In genomic region chr22:21744907-21745306, GRCh38 we compare ENCODE assay signal across 8 cellular contexts. TPM values are rescaled to one million over a fixed set of nuclear protein-coding genes. Genes with fewer than 3 reads are reported as not detected.
A peak's percentile ranks its signal among the peaks of the same experiment; 100 is the strongest.
DNase-seq lines count a peak whose midpoint lies in the region; ATAC-seq, FAIRE-seq and TF ChIP-seq lines count a peak whose summit lies in the region.
"Not testable (repeated sequence)": the region's sequence is repeated elsewhere in the genome, so short reads cannot be mapped to it uniquely, and the experiment has no call there.

No MANE protein-coding gene starts in this region.

- not testable (repeated sequence) for H3K27ac ChIP-seq in GM23248; K562 (ENCODE audit: extremely low read depth, low read depth, low read length); trophoblast cell (ENCODE audit: low read depth, low read length)
- H3K27ac ChIP-seq in caudate nucleus (ENCODE audit: low read depth, low read length) = peak overlapping the region; percentile 8

- not testable (repeated sequence) for H3K79me2 ChIP-seq in GM23248 (ENCODE audit: insufficient read depth); K562 (ENCODE audit: control insufficient read depth, insufficient read depth, low read length); trophoblast cell (ENCODE audit: control insufficient read depth, insufficient read depth, low read length, poor library complexity)

- not testable (repeated sequence) for H2AFZ ChIP-seq in GM23248; K562 (ENCODE audit: low read depth, low read length); trophoblast cell (ENCODE audit: insufficient read depth, low read length, poor library complexity)

- not testable (repeated sequence) for H3K36me3 ChIP-seq in GM23248 (ENCODE audit: low read depth); K562 (ENCODE audit: control insufficient read depth, insufficient read depth, low read length); trophoblast cell (ENCODE audit: control insufficient read depth in 1 of 2, insufficient read depth in 2 of 2, low read length in 2 of 2)

- H3F3A ChIP-seq in GM23248 (ENCODE audit: insufficient read depth) = not testable (repeated sequence)

- 74 to 75% methylated on average over 7 of the region's 7 CpGs for WGBS in GM23248 (ENCODE audit: low coverage in 1 of 2, low lambda C conversion rate in 2 of 2, missing lambda C conversion rate in 2 of 2), 2 experiments
- WGBS in K562 (ENCODE audit: insufficient coverage, low coverage, missing lambda C conversion rate) = 24% methylated on average over 7 of the region's 7 CpGs
- no CpG with 5 or more reads among the region's 7 CpGs for WGBS in trophoblast cell (ENCODE audit: extremely low coverage, insufficient coverage, insufficient read length)

- H3K4ac ChIP-seq in trophoblast cell (ENCODE audit: low read depth, low read length) = not testable (repeated sequence)

- DNase-seq in AG10803 (ENCODE audit: low read depth) (peak; percentile 29), GM23248 (peak; percentile 12), M059J (ENCODE audit: low read depth) (peak; percentile 21), NCI-H226 (peak; percentile 3), fibroblast of pulmonary artery (ENCODE audit: low read depth) (peak; percentile 30), trophoblast cell (peak; percentile 40 to 51)
- DNase-seq in K562 (ENCODE audit: extremely low read depth in 1 of 4, low spot score in 3 of 4); caudate nucleus (lab: John Stamatoyannopoulos, UW): not testable (repeated sequence)

- not testable (repeated sequence) for ATAC-seq in K562

- not testable (repeated sequence) for H4K91ac ChIP-seq in trophoblast cell (ENCODE audit: low read depth, low read length)

- CTCF ChIA-PET in K562 (lab: Yijun Ruan, JAX; ENCODE audit: low intra/inter-chr PET ratio) = interaction anchor here (1.0 kb wide), 1 partner anchor 9 kb away, joined by 3 read pairs; no protein-coding TSS in a partner anchor

- H3K18ac ChIP-seq in trophoblast cell (ENCODE audit: low read length) = not testable (repeated sequence)

- not testable (repeated sequence) for H4K20me1 ChIP-seq in GM23248 (ENCODE audit: insufficient read depth)
- peaks cover 16% of the 10 kb centered on the region for H4K20me1 ChIP-seq in K562 (replicated peaks; ENCODE audit: control insufficient read depth, insufficient read depth, low read length)

- not testable (repeated sequence) for H3K4me1 ChIP-seq in GM23248 (ENCODE audit: insufficient read depth); K562 (replicated peaks in 1 of 2; ENCODE audit: control insufficient read depth in 2 of 2, insufficient read depth in 2 of 2, low read length in 2 of 2); trophoblast cell (ENCODE audit: control insufficient read depth in 1 of 2, insufficient read depth in 2 of 2, low read length in 2 of 2)

- H3K14ac ChIP-seq in trophoblast cell (ENCODE audit: low read length) = not testable (repeated sequence)

- POLR2A ChIA-PET in K562 (lab: Yijun Ruan, JAX) = interaction anchor here (0.6 to 4.5 kb wide), 12 partner anchors 9 to 733 kb away, joined by 3 to 43 read pairs (median 6); partner anchors contain the start of genes PPM1F and YPEL1

- not testable (repeated sequence) for H3K4me3 ChIP-seq in AG10803 (ENCODE audit: low read length); GM23248; K562; fibroblast of pulmonary artery (replicated peaks; ENCODE audit: low read depth, low read length); trophoblast cell (ENCODE audit: low read depth, low read length)

- not testable (repeated sequence) for H4K12ac ChIP-seq in trophoblast cell (ENCODE audit: low read depth, low read length)

- TF ChIP-seq RAD21 in K562 (CRISPR knock-in tag; conservative IDR thresholded peaks at IDR 0.05 in 1 of 2, IDR thresholded peaks at IDR 0.05 in 1 of 2) = not testable (repeated sequence)

- not testable (repeated sequence) for H2AK5ac ChIP-seq in trophoblast cell (ENCODE audit: low read length)

- not testable (repeated sequence) for H4K8ac ChIP-seq in trophoblast cell (ENCODE audit: low read depth, low read length)

- not testable (repeated sequence) for H3K4me2 ChIP-seq in GM23248 (ENCODE audit: unreplicated experiment); K562 (ENCODE audit: insufficient read depth, low read length); trophoblast cell (ENCODE audit: low read length)

- not testable (repeated sequence) for H3K79me1 ChIP-seq in trophoblast cell (ENCODE audit: low read length)

- not testable (repeated sequence) for FAIRE-seq in K562 (lab: Jason Lieb, UNC)

- intact Hi-C loops in K562 (cut with micrococcal nuclease) = not testable (repeated sequence)

- H2BK12ac ChIP-seq in trophoblast cell (ENCODE audit: low read length) = not testable (repeated sequence)

- H2BK5ac ChIP-seq in trophoblast cell (ENCODE audit: low read depth, low read length, poor library complexity) = not testable (repeated sequence)

- not testable (repeated sequence) for H3K9me2 ChIP-seq in GM23248 (ENCODE audit: insufficient read depth)

- TF ChIP-seq CTCF in AG10803 (conservative IDR thresholded peaks at IDR 0.05; ENCODE audit: low read length); K562 (IDR thresholded peaks at IDR 0.05 in 2 of 3, conservative IDR thresholded peaks at IDR 0.05 in 1 of 3; ENCODE audit: insufficient read depth in 2 of 3, low read depth in 1 of 3, low read length in 3 of 3); fibroblast of pulmonary artery (IDR thresholded peaks at IDR 0.05; ENCODE audit: low read length, missing control alignments): not testable (repeated sequence)

- not testable (repeated sequence) for H3K9me3 ChIP-seq in GM23248 (ENCODE audit: low read depth); K562 (replicated peaks; ENCODE audit: control insufficient read depth, insufficient read depth, low read depth, low read length); trophoblast cell (ENCODE audit: insufficient read depth, low read depth, low read length)

- not testable (repeated sequence) for H3K9ac ChIP-seq in GM23248; K562 (ENCODE audit: insufficient read depth in 1 of 2, low read depth in 2 of 2, low read length in 2 of 2); trophoblast cell (ENCODE audit: low read length)

- H3K23ac ChIP-seq in trophoblast cell (ENCODE audit: low read length) = not testable (repeated sequence)

- not testable (repeated sequence) for H2BK120ac ChIP-seq in trophoblast cell (ENCODE audit: insufficient read depth, low read length, poor library complexity)

- not testable (repeated sequence) for H3K27me3 ChIP-seq in GM23248 (replicated peaks; ENCODE audit: insufficient read depth); trophoblast cell (ENCODE audit: insufficient read depth, low read length)
- peaks cover 44 to 59% of the 10 kb centered on the region in 2 experiments for H3K27me3 ChIP-seq in K562 (ENCODE audit: control insufficient read depth in 2 of 2, insufficient read depth in 2 of 2, low read length in 2 of 2)

- not testable (repeated sequence) for TF ChIP-seq EP300 in K562 (IDR thresholded peaks at IDR 0.05; ENCODE audit: low read length)

- in situ Hi-C loops in GM23248 (cut with MboI); K562 (cut with MboI): not testable (repeated sequence)

- not testable (repeated sequence) for H3K9me1 ChIP-seq in K562 (ENCODE audit: control insufficient read depth, insufficient read depth, low read length)

- BruUV-seq in K562 (replicated peaks; lab: Mats Ljungman, UMichigan) = not testable (repeated sequence)

- not testable (repeated sequence) for TF ChIP-seq POLR2A in K562 (conservative IDR thresholded peaks at IDR 0.05)

TF ChIP-seq in K562, 482 proteins besides CTCF, POLR2A, EP300 and RAD21:
- TF ChIP-seq RCOR1 (IDR thresholded peaks at IDR 0.05; ENCODE audit: borderline replicate concordance in 1 of 2, low read depth in 2 of 2, low read length in 2 of 2) = 0 out of 4 replicates have a peak, but pooled peaks of 1 of the 2 experiments have one; percentile 26
- 0 out of 2 replicates have a peak, but pooled peaks have one; percentile 16 for TF ChIP-seq CREB1 (IDR thresholded peaks at IDR 0.05)
- TF ChIP-seq CREB1 (CRISPR knock-in tag; IDR thresholded peaks at IDR 0.05) = not testable (repeated sequence)

RNA-seq across cellular contexts. Expression of gene YPEL1, which starts 9.3 kb away (rescaled TPM):
- 0.22 and 0.63 TPM in 2 replicates for total RNA-seq in GM23248 (2014; rRNA removed; shearing (Covaris generic))
- polyA plus RNA-seq in GM23248 (2016; fragmentation: Nextera tagmentation; extraction: Ambion mirVana) (0.47 and 1.1 TPM in 2 replicates), K562 (2011; rRNA removed) (2.2 and 2.4 TPM in 2 replicates), K562 (2014; fragmentation: Illumina TruSeq; extraction: Trizol) (0.46 TPM in 2 replicates), K562 (2014; fragmentation: Nextera tagmentation; extraction: Ambion mirVana) (under 1 TPM; 0.07 to 0.10 TPM), K562 (2014; rRNA removed) (0.36 and 1.7 TPM in 2 replicates)
- 1.2 and 2.4 TPM in 2 replicates for total RNA-seq in M059J (2014; rRNA removed; shearing (Covaris generic))
- 4.4 and 6.2 TPM in 2 replicates for total RNA-seq in K562 (2011; cell fraction: chromatin; rRNA removed; ENCODE audit: low replicate concordance)
- total RNA-seq in K562 (2011; cell fraction: nucleolus; rRNA removed) = 3.0 TPM in 2 replicates
- total RNA-seq in K562 (2011; cell fraction: nucleoplasm; rRNA removed) = 4.6 and 4.7 TPM in 2 replicates
- total RNA-seq in K562 (2014; rRNA removed) (0.18 and 0.49 TPM in 2 replicates), K562 (2014; rRNA removed; fragmentation: Illumina TruSeq; extraction: Trizol) (0.41 and 0.47 TPM in 2 replicates), K562 (2015; rRNA removed; fragmentation: Illumina TruSeq; extraction: Trizol) (0.15 and 0.25 TPM in 2 replicates), K562 (2021) (0.53 and 0.54 TPM in 2 replicates)
- polyA plus RNA-seq in K562 (2011; cell fraction: cytosol; rRNA removed) = 0.63 and 1.4 TPM in 2 replicates
- 1.9 and 2.6 TPM in 2 replicates for polyA plus RNA-seq in K562 (2011; cell fraction: nucleus; rRNA removed)
- polyA plus RNA-seq in K562 (2012) = 0.59 and 4.0 TPM in 2 replicates
- polyA minus RNA-seq in K562 (2011; rRNA and poly(A)+ RNA removed) = 1.4 and 3.0 TPM in 2 replicates
- polyA minus RNA-seq in K562 (2011; cell fraction: cytosol; rRNA and poly(A)+ RNA removed) = 0.46 and 0.67 TPM in 2 replicates
- 0.67 and 1.00 TPM in 2 replicates for polyA minus RNA-seq in K562 (2011; cell fraction: nucleus; rRNA and poly(A)+ RNA removed)
- 1.7 and 2.4 TPM in 2 replicates for polyA plus RNA-seq in trophoblast cell (2013)
